ENCODE assay signal across 12 cellular contexts in genomic region chr11:120239713-120240640, GRCh38. TPM values are rescaled to one million over a fixed set of nuclear protein-coding genes. Genes with fewer than 3 reads are reported as not detected.
DNase-seq lines count a peak whose midpoint lies in the region; ATAC-seq and TF ChIP-seq lines count a peak whose summit lies in the region.
"Had no signal": no experiment of that assay in that cellular context is flagged by ENCODE, and none has a peak within 500 bp of the region (broad histone marks: within the 10 kb centered on the region; RNA-seq: fewer than 3 reads in every experiment).

POU2F3 (plus strand) TSS chr11:120240140; CDS start chr11:120240344, 204 bp downstream.

- no peaks in the 10 kb centered on the region for H3K9me3 Mint-ChIP-seq in Calu3 (ENCODE audit: low read depth, unreplicated experiment)

- H3K27me3 Mint-ChIP-seq in Calu3 (ENCODE audit: unreplicated experiment): peaks cover 86% of the 10 kb centered on the region

- H3K36me3 ChIP-seq in mesodermal cell (ENCODE audit: control insufficient read depth, insufficient read depth, low read length): no peaks in the 10 kb centered on the region
- H3K36me3 ChIP-seq: ovary had no signal

- peak within 1 kb of the TSS; percentile 8 for H3K4me3 Mint-ChIP-seq in Calu3 (ENCODE audit: low read depth, unreplicated experiment)

- H3K4me3 ChIP-seq in coronary artery: peak within 1 kb of the TSS; percentile 30
- H3K4me3 ChIP-seq in mesodermal cell (ENCODE audit: extremely low read depth, insufficient read depth, low read length, poor library complexity, severe bottlenecking): peak within 1 kb of the TSS; percentile 2
- H3K4me3 ChIP-seq: ovary had no signal

- intact Hi-C loops in Calu3 (cut with micrococcal nuclease; ENCODE audit: unreplicated experiment): loop anchor here (10.0 kb wide), 1 partner anchor 255 kb away; no protein-coding TSS in a partner anchor

- H3K27ac Mint-ChIP-seq in Calu3 (ENCODE audit: unreplicated experiment): no peak within 1 kb of the TSS

- DNase-seq in Calu3 (peak; percentile 15), HEK293T (ENCODE audit: extremely low spot score) (peak; percentile 45), coronary artery (ENCODE audit: low spot score) (no peak), activated T-cell treated with anti-CD3 and anti-CD28 coated beads for 4 hours (no peak), NCI-H128 (lab: John Stamatoyannopoulos, UW; ENCODE audit: unreplicated experiment) (no peak)
- DNase-seq: activated CD4-positive, CD25-positive, alpha-beta regulatory T cell; ovary had no signal

- ATAC-seq in GM18511 (IDR thresholded peaks at IDR 0.05; ENCODE audit: unreplicated experiment): no peak
- ATAC-seq in HG03135 (IDR thresholded peaks at IDR 0.05; ENCODE audit: unreplicated experiment): no peak

- no peaks in the 10 kb centered on the region for H3K36me3 Mint-ChIP-seq in Calu3 (ENCODE audit: insufficient read depth, unreplicated experiment)

- H3K9me3 ChIP-seq in mesodermal cell (ENCODE audit: control insufficient read depth, low read length): no peaks in the 10 kb centered on the region
- H3K9me3 ChIP-seq: ovary had no signal

- TF ChIP-seq CTCF in Calu3 (IDR thresholded peaks at IDR 0.05; ENCODE audit: unreplicated experiment): peak; percentile 21
- TF ChIP-seq CTCF in coronary artery (IDR thresholded peaks at IDR 0.05): no peak

- 6 to 8% methylated on average over 45 to 51 of the region's 66 CpGs for WGBS in mesodermal cell (ENCODE audit: insufficient coverage in 2 of 2), 2 experiments

- H3K4me1 ChIP-seq in mesodermal cell (ENCODE audit: control insufficient read depth, insufficient read depth, low read length, poor library complexity, severe bottlenecking): no peaks in the 10 kb centered on the region

- no TSS peak for BruUV-seq in Calu3 (replicated peaks; lab: Mats Ljungman, UMichigan)

- POLR2A ChIA-PET in HEK293T (lab: Yijun Ruan, JAX): no interaction called here

- no peaks in the 10 kb centered on the region for H3K4me1 Mint-ChIP-seq in Calu3 (ENCODE audit: low read depth, unreplicated experiment)

- H3K27ac ChIP-seq in coronary artery (no peak within 1 kb of the TSS), mesodermal cell (ENCODE audit: low read depth, low read length, severe bottlenecking) (no peak within 1 kb of the TSS)
- H3K27ac ChIP-seq: ovary had no signal

- CTCF ChIA-PET in Calu3 (lab: Charles Lee) (interaction anchor here (0.6 to 1.2 kb wide), 3 partner anchors 60 to 720 kb away, joined by 3 to 6 read pairs (median 3); no protein-coding TSS in a partner anchor), HEK293T (lab: Yijun Ruan, JAX) (interaction anchor here (1.0 kb wide), 1 partner anchor 60 kb away, joined by 5 read pairs; no protein-coding TSS in a partner anchor)

TF ChIP-seq in HEK293T, 16 proteins besides CTCF, POLR2A, EP300 and RAD21:
- TF ChIP-seq BHLHE40 (IDR thresholded peaks at IDR 0.05; ENCODE audit: borderline replicate concordance): no peak
- TF ChIP-seq ELF4 (IDR thresholded peaks at IDR 0.05): no peak
- TF ChIP-seq SUZ12 (IDR thresholded peaks at IDR 0.05): no peak
- no peak for TF ChIP-seq ARNT (IDR thresholded peaks at IDR 0.05)
- no peak for TF ChIP-seq FOXK2 (IDR thresholded peaks at IDR 0.05)
- TF ChIP-seq CTBP1 (IDR thresholded peaks at IDR 0.05; ENCODE audit: borderline replicate concordance): no peak
- no peak for TF ChIP-seq FOXM1 (IDR thresholded peaks at IDR 0.05; ENCODE audit: borderline replicate concordance)
- TF ChIP-seq FOXA1 (IDR thresholded peaks at IDR 0.05): no peak
- TF ChIP-seq L3MBTL2 (conservative IDR thresholded peaks at IDR 0.05): no peak
- no peak for TF ChIP-seq LEF1 (IDR thresholded peaks at IDR 0.05; ENCODE audit: borderline replicate concordance)

RNA-seq across cellular contexts. Expression of gene POU2F3, which starts in this region (rescaled TPM):
- 2.6 and 3.3 TPM in 2 replicates for total RNA-seq in Calu3 (2022)
- polyA plus RNA-seq in mesodermal cell (2013, experiment 1 of 2): 0.11 TPM
- not detected for polyA plus RNA-seq in mesodermal cell (2013, experiment 2 of 2)
- total RNA-seq: G401, glomerular endothelial cell had no signal

Comparison
In these comparisons a context has a peak if more than half of its experiments do, and no peak if none do; other contexts are left out.
1. DNase-seq: peak in Calu3 (single experiment) and HEK293T (single experiment); none in coronary artery (single experiment), activated T-cell treated with anti-CD3 and anti-CD28 coated beads for 4 hours (single experiment) and NCI-H128 (single experiment).